Comparison of ENCODE assay signal across 1 cellular context in genomic region chr7:135917721-135918120, GRCh38.
TF ChIP-seq lines count a peak whose summit lies in the region.

No MANE protein-coding gene starts in this region.

TF ChIP-seq in K562, 482 proteins besides CTCF, POLR2A, EP300 and RAD21 (continued from another document and continues in another):
- TF ChIP-seq ZNF318 (IDR thresholded peaks at IDR 0.05; ENCODE audit: borderline replicate concordance in 1 of 2, low read depth in 1 of 2) (peak in 1 of 2 experiments; percentile 76; a peak in 2 of 4 replicates), CREM (IDR thresholded peaks at IDR 0.05; ENCODE audit: low read depth) (peak; percentile 27; the same call in 1 of the 2 replicates), SMARCE1 (IDR thresholded peaks at IDR 0.05) (peak; percentile 68; the same call in 1 of the 2 replicates), NR2C1 (IDR thresholded peaks at IDR 0.05) (0 out of 2 replicates have a peak, but pooled peaks have one; percentile 12), NR2C1 (tag; IDR thresholded peaks at IDR 0.05) (no peak), CHAMP1 (IDR thresholded peaks at IDR 0.05) (peak; percentile 98), KLF16 (IDR thresholded peaks at IDR 0.05) (0 out of 2 replicates have a peak, but pooled peaks have one; percentile 12), CXXC5 (CRISPR knock-in tag; IDR thresholded peaks at IDR 0.05) (peak; percentile 65), THAP12 (CRISPR knock-in tag; IDR thresholded peaks at IDR 0.05) (no peak), STAT5B (CRISPR knock-in tag; IDR thresholded peaks at IDR 0.05) (no peak), NCOR1 (IDR thresholded peaks at IDR 0.05) (peak; percentile 38; the same call in 1 of the 2 replicates), ZNF518B (CRISPR knock-in tag; IDR thresholded peaks at IDR 0.05) (no peak), RNF2 (IDR thresholded peaks at IDR 0.05) (no peak), MTA2 (IDR thresholded peaks at IDR 0.05; ENCODE audit: low read depth) (peak; percentile 25; the same call in 1 of the 2 replicates), HMG20B (CRISPR knock-in tag; IDR thresholded peaks at IDR 0.05) (no peak), ERF (CRISPR knock-in tag; IDR thresholded peaks at IDR 0.05) (no peak), HDAC1 (IDR thresholded peaks at IDR 0.05) (no peak), DPF2 (IDR thresholded peaks at IDR 0.05) (peak; percentile 63; the same call in 1 of the 2 replicates), PURB (CRISPR knock-in tag; IDR thresholded peaks at IDR 0.05; ENCODE audit: low read depth) (no peak), ATF6 (CRISPR knock-in tag; IDR thresholded peaks at IDR 0.05) (no peak), TAF1 (IDR thresholded peaks at IDR 0.05; ENCODE audit: control insufficient read depth, extremely low read depth, insufficient read depth, low read length, severe bottlenecking) (no peak), CTBP1 (IDR thresholded peaks at IDR 0.05; ENCODE audit: borderline replicate concordance) (peak; percentile 89), TAL1 (IDR thresholded peaks at IDR 0.05) (peak; percentile 75), ZNF384 (IDR thresholded peaks at IDR 0.05; ENCODE audit: low read depth, low read length) (no peak), CLOCK (CRISPR knock-in tag; IDR thresholded peaks at IDR 0.05; ENCODE audit: borderline replicate concordance) (no peak), PRPF4 (IDR thresholded peaks at IDR 0.05; ENCODE audit: insufficient read depth, low read depth, low read length, poor library complexity, severe bottlenecking) (no peak), NR2C2 (CRISPR knock-in tag; IDR thresholded peaks at IDR 0.05) (no peak), NR2C2 (tag; IDR thresholded peaks at IDR 0.05) (no peak), TRIM24 (IDR thresholded peaks at IDR 0.05) (peak; percentile 97), PYGO2 (tag; IDR thresholded peaks at IDR 0.05) (no peak), JUND (IDR thresholded peaks at IDR 0.05; ENCODE audit: borderline replicate concordance, low read depth, low read length) (peak; percentile 52; the same call in 1 of the 2 replicates), JUND (tag; IDR thresholded peaks at IDR 0.05; ENCODE audit: borderline replicate concordance, low read depth, low read length) (no peak; the same call in 2 of the 3 replicates), MYC (IDR thresholded peaks at IDR 0.05; ENCODE audit: low read depth, low read length) (0 out of 2 replicates have a peak, but pooled peaks have one; percentile 37), MYC (CRISPR knock-in tag; IDR thresholded peaks at IDR 0.05; ENCODE audit: borderline replicate concordance, low read depth) (no peak), E4F1 (CRISPR knock-in tag; IDR thresholded peaks at IDR 0.05; ENCODE audit: borderline replicate concordance) (no peak), GABPB1 (CRISPR knock-in tag; IDR thresholded peaks at IDR 0.05) (no peak)
